In genomic region chr6:15274696-15275387, GRCh38 we compare ENCODE assay signal across 16 cellular contexts. TPM values are rescaled to one million over a fixed set of nuclear protein-coding genes. Genes with fewer than 3 reads are reported as not detected.
DNase-seq lines count a peak whose midpoint lies in the region; ATAC-seq and TF ChIP-seq lines count a peak whose summit lies in the region.
"Had no signal": no experiment of that assay in that cellular context is flagged by ENCODE, and none has a peak within 500 bp of the region (broad histone marks: within the 10 kb centered on the region; RNA-seq: fewer than 3 reads in every experiment).

No MANE protein-coding gene starts in this region.

- intact Hi-C loops in lower lobe of right lung (cut with DNase I) (no loop called here), A673 (cut with micrococcal nuclease; ENCODE audit: unreplicated experiment) (no loop called here)

- ATAC-seq in lower lobe of right lung, result peak; percentile 41 to 66
- no peak for ATAC-seq in HG03460 (IDR thresholded peaks at IDR 0.05; ENCODE audit: unreplicated experiment)
- no peak for ATAC-seq in GM18907 (IDR thresholded peaks at IDR 0.05; ENCODE audit: unreplicated experiment)

- H4K20me1 ChIP-seq in Loucy (ENCODE audit: insufficient read depth, low read length, poor library complexity, severe bottlenecking), result peaks cover 94% of the 10 kb centered on the region

- TF ChIP-seq CTCF in AG10803 (conservative IDR thresholded peaks at IDR 0.05; ENCODE audit: low read length) (peak; percentile 49), Loucy (conservative IDR thresholded peaks at IDR 0.05; ENCODE audit: low read length) (0 out of 2 replicates have a peak, but pooled peaks have one; percentile 22), cardiac fibroblast (IDR thresholded peaks at IDR 0.05; ENCODE audit: low read depth, low read length) (peak; percentile 16), lower lobe of right lung (IDR thresholded peaks at IDR 0.05) (no peak), A673 (conservative IDR thresholded peaks at IDR 0.05; ENCODE audit: low read depth, low read length) (no peak)

- H2AFZ ChIP-seq in Loucy (ENCODE audit: low read length), result no peak overlapping the region
- H2AFZ ChIP-seq: parathyroid adenoma had no signal

- no TSS peak for BruUV-seq in A673 (replicated peaks; lab: Mats Ljungman, UMichigan)

- H3K36me3 ChIP-seq in Loucy (ENCODE audit: insufficient read depth, low read length) (peaks cover 36% of the 10 kb centered on the region; the same call in 1 of the 2 replicates), lower lobe of right lung (no peaks in the 10 kb centered on the region), A673 (ENCODE audit: insufficient read depth, low read length, poor library complexity, severe bottlenecking) (no peaks in the 10 kb centered on the region)
- H3K36me3 ChIP-seq: colonic mucosa had no signal

- peak overlapping the region; percentile 20 for H3K27ac ChIP-seq in lower lobe of right lung
- H3K27ac ChIP-seq in A673 (ENCODE audit: low read depth, low read length, poor library complexity, severe bottlenecking), result no peak overlapping the region
- H3K27ac ChIP-seq: colonic mucosa, parathyroid adenoma had no signal

- no peaks in the 10 kb centered on the region for H3K9me2 ChIP-seq in Loucy (replicated peaks; ENCODE audit: low read depth, low read length)

- no peak overlapping the region for H3K4me2 ChIP-seq in Loucy (ENCODE audit: low read depth, low read length, poor library complexity, severe bottlenecking)

- H3K9me3 ChIP-seq in Loucy (ENCODE audit: insufficient read depth, low read depth, low read length), result no peaks in the 10 kb centered on the region
- no peaks in the 10 kb centered on the region for H3K9me3 ChIP-seq in lower lobe of right lung
- no peaks in the 10 kb centered on the region for H3K9me3 ChIP-seq in A673 (ENCODE audit: low read depth, low read length, poor library complexity, severe bottlenecking)
- H3K9me3 ChIP-seq: colonic mucosa had no signal

- DNase-seq in AG10803 (ENCODE audit: low read depth) (no peak), cardiac fibroblast (ENCODE audit: low read depth in 2 of 2) (peak; percentile 42 to 44), lower lobe of right lung (no peak), A673 (ENCODE audit: low spot score) (no peak), NCI-H345 treated with DMSO at 0.1 percent for 48 hours (lab: John Stamatoyannopoulos, UW; ENCODE audit: unreplicated experiment) (no peak)
- DNase-seq: activated CD4-positive, alpha-beta T cell treated with anti-CD3 and anti-CD28 coated beads, Interleukin-2, amount 50 U/mL, for 1 hour; activated effector memory CD4-positive, alpha-beta T cell treated with Interleukin-2 at 50 U/mL for 16 hours; CD4-positive, CD25-positive, alpha-beta regulatory T cell; colonic mucosa; NCI-H1694; stimulated activated naive CD4-positive, alpha-beta T cell; T-helper 1 cell had no signal

- H3K4me3 ChIP-seq in AG10803 (ENCODE audit: low read length) (no peak overlapping the region), Loucy (ENCODE audit: low read length, poor library complexity, severe bottlenecking) (no peak overlapping the region), cardiac fibroblast (replicated peaks in 1 of 2; ENCODE audit: low read depth in 2 of 2, low read length in 2 of 2) (no peak overlapping the region), lower lobe of right lung (no peak overlapping the region), A673 (ENCODE audit: low read depth, low read length, poor library complexity, severe bottlenecking) (no peak overlapping the region)
- H3K4me3 ChIP-seq: colonic mucosa had no signal

- peaks cover 100% of the 10 kb centered on the region for H3K79me2 ChIP-seq in Loucy (ENCODE audit: insufficient read depth, low read length)

- POLR2A ChIA-PET in A673 (lab: Charles Lee; ENCODE audit: low non-redundant PET), result no interaction called here

- H3K9ac ChIP-seq in Loucy (ENCODE audit: low read depth, low read length, poor library complexity, severe bottlenecking), result no peak overlapping the region
- H3K9ac ChIP-seq: parathyroid adenoma had no signal

- H3K27me3 ChIP-seq in Loucy (ENCODE audit: insufficient read depth, low read length, poor library complexity, severe bottlenecking) (no peaks in the 10 kb centered on the region), lower lobe of right lung (ENCODE audit: low read depth) (no peaks in the 10 kb centered on the region), A673 (replicated peaks; ENCODE audit: insufficient read depth, low read depth, low read length, poor library complexity) (no peaks in the 10 kb centered on the region)
- H3K27me3 ChIP-seq: colonic mucosa had no signal

- H3K4me1 ChIP-seq in Loucy (ENCODE audit: insufficient read depth, low read length, poor library complexity, severe bottlenecking) (peaks cover 33% of the 10 kb centered on the region), lower lobe of right lung (peaks cover 37% of the 10 kb centered on the region), A673 (ENCODE audit: insufficient read depth, low read length, poor library complexity, severe bottlenecking) (peaks cover 39% of the 10 kb centered on the region)

- CTCF ChIA-PET in A673 (lab: Charles Lee), result no interaction called here

- H3F3A ChIP-seq in Loucy (ENCODE audit: low read depth), result no peaks in the 10 kb centered on the region

RNA-seq across cellular contexts. Expression of gene JARID2, which starts 29.0 kb away (rescaled TPM):
- total RNA-seq in lower lobe of right lung (16.0 TPM), A673 (2021) (29.4 and 34.1 TPM in 2 replicates)

Comparison
In these comparisons a context has a peak if more than half of its experiments do, and no peak if none do; other contexts are left out.
1. DNase-seq: peak in cardiac fibroblast (2 of 2); none in AG10803 (single experiment), lower lobe of right lung (single experiment), A673 (single experiment) and NCI-H345 treated with DMSO at 0.1 percent for 48 hours (single experiment).
2. CTCF ChIP-seq: peak in AG10803 (single experiment), Loucy (single experiment) and cardiac fibroblast (single experiment); none in lower lobe of right lung (single experiment) and A673 (single experiment).
3. ATAC-seq: peak in lower lobe of right lung (2 of 2); none in HG03460 (single experiment) and GM18907 (single experiment).